24 cellular contexts compared by ENCODE assay signal in the genomic region with DNA sequence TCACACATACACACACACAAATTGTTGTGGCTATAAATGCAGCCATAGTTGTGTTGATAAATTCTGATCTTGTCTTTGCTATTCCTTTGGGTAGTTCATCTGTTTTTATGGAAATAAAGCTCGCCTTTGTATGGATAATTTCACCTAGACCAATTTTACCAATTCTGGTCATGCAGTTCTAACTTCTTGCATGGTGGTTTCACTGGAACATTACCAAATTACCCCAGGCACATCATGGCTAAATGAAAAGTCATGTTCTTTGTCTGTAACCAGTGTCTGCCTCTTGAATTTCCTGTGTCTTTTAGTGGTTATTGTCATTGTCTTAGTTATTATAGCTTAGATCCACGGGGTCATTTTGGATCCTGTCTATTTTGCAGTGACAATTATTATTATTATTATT. TPM values are rescaled to one million over a fixed set of nuclear protein-coding genes. Genes with fewer than 3 reads are reported as not detected.
DNase-seq lines count a peak whose midpoint lies in the region; FAIRE-seq and TF ChIP-seq lines count a peak whose summit lies in the region.
"Had no signal": no experiment of that assay in that cellular context is flagged by ENCODE, and none has a peak within 500 bp of the region (broad histone marks: within the 10 kb centered on the region; RNA-seq: fewer than 3 reads in every experiment).

No MANE protein-coding gene starts in this region.

- no peak for TF ChIP-seq POLR2A in H54 (IDR thresholded peaks at IDR 0.05; ENCODE audit: low read depth, low read length)
- TF ChIP-seq POLR2A in esophagus squamous epithelium (IDR thresholded peaks at IDR 0.05): no peak

- peaks cover 0 to 38% (median 0%) of the 10 kb centered on the region in 3 donors for H3K4me1 ChIP-seq in esophagus squamous epithelium
- H3K4me1 ChIP-seq in mammary epithelial cell (ENCODE audit: insufficient read depth, low read length): peaks cover 17% of the 10 kb centered on the region
- H3K4me1 ChIP-seq: BE2C had no signal

- dilution Hi-C loops in mammary epithelial cell (cut with HindIII; ENCODE audit: low sequenced_read_pairs): loop anchor here (10.0 kb wide), 1 partner anchor 96 kb away; no protein-coding TSS in a partner anchor

- no peaks in the 10 kb centered on the region for H3K79me2 ChIP-seq in mammary epithelial cell (ENCODE audit: insufficient read depth, low read length)

- H3K27me3 ChIP-seq in esophagus squamous epithelium (no peaks in the 10 kb centered on the region), mammary epithelial cell (ENCODE audit: insufficient read depth, low read length) (no peaks in the 10 kb centered on the region)
- H3K27me3 ChIP-seq: BE2C; BLaER1 treated with 17β-estradiol and CSF1 and Interleukin-3, amounts not matched to agents 10 nM and 100 nM had no signal

- CTCF ChIA-PET in mammary epithelial cell (lab: Charles Lee; ENCODE audit: low non-redundant PET): no interaction called here

- H3K4me3 ChIP-seq in esophagus squamous epithelium: no peak overlapping the region
- no peak overlapping the region for H3K4me3 ChIP-seq in mammary epithelial cell (replicated peaks in 1 of 3; ENCODE audit: insufficient read depth in 1 of 3, low read depth in 2 of 3, low read length in 3 of 3)
- H3K4me3 ChIP-seq: A549; BLaER1 treated with 17β-estradiol and CSF1 and Interleukin-3, amounts not matched to agents 10 nM and 100 nM; GM12878; GM23248 had no signal

- WGBS in esophagus squamous epithelium, 2 donors: 59 to 65% methylated on average over 2 of the region's 2 CpGs
- WGBS in mammary epithelial cell (ENCODE audit: low coverage, missing lambda C conversion rate): 26% methylated on average over 2 of the region's 2 CpGs

- in situ Hi-C loops in mammary epithelial cell (cut with MboI; ENCODE audit: low sequenced_read_pairs in 2 of 2): no loop called here

- no TSS peak for BruUV-seq in mammary epithelial cell (replicated peaks; lab: Mats Ljungman, UMichigan)

- no peak overlapping the region for H2AFZ ChIP-seq in mammary epithelial cell (ENCODE audit: low read depth, low read length)
- H2AFZ ChIP-seq: GM23248 had no signal

- no peaks in the 10 kb centered on the region for H4K20me1 ChIP-seq in mammary epithelial cell (ENCODE audit: insufficient read depth, low read length)
- H4K20me1 ChIP-seq: BLaER1 treated with 17β-estradiol and CSF1 and Interleukin-3, amounts not matched to agents 10 nM and 100 nM had no signal

- no peaks in the 10 kb centered on the region for H3K36me3 ChIP-seq in esophagus squamous epithelium
- H3K36me3 ChIP-seq in mammary epithelial cell (ENCODE audit: insufficient read depth, low read length): no peaks in the 10 kb centered on the region
- H3K36me3 ChIP-seq: BE2C; BLaER1 treated with 17β-estradiol and CSF1 and Interleukin-3, amounts not matched to agents 10 nM and 100 nM had no signal

- no peak for TF ChIP-seq CTCF in esophagus squamous epithelium (IDR thresholded peaks at IDR 0.05)
- no peak for TF ChIP-seq CTCF in mammary epithelial cell (conservative IDR thresholded peaks at IDR 0.05 in 1 of 2, IDR thresholded peaks at IDR 0.05 in 1 of 2; ENCODE audit: extremely low read depth in 1 of 2, insufficient read depth in 1 of 2, low read depth in 1 of 2, low read length in 2 of 2)

- no peak overlapping the region for H3K4me2 ChIP-seq in mammary epithelial cell (ENCODE audit: insufficient read depth, low read depth, low read length)
- H3K4me2 ChIP-seq: A549; BLaER1 treated with 17β-estradiol and CSF1 and Interleukin-3, amounts not matched to agents 10 nM and 100 nM had no signal

- H3K9ac ChIP-seq in mammary epithelial cell (ENCODE audit: insufficient read depth, low read length): no peak overlapping the region
- H3K9ac ChIP-seq: BLaER1 treated with 17β-estradiol and CSF1 and Interleukin-3, amounts not matched to agents 10 nM and 100 nM; GM23248 had no signal

- FAIRE-seq in H54 (lab: Jason Lieb, UNC): peak; percentile 48
- FAIRE-seq: A549, GM12878, GM19239, H1 had no signal

- intact Hi-C loops in esophagus squamous epithelium (cut with DNase I) (no loop called here), mammary epithelial cell (cut with micrococcal nuclease) (no loop called here)

- H3K27ac ChIP-seq in esophagus squamous epithelium: peak overlapping the region in 3 of 4 donors; percentile 2 to 76 (median 63)
- no peak overlapping the region for H3K27ac ChIP-seq in mammary epithelial cell (ENCODE audit: insufficient read depth, low read depth, low read length)
- H3K27ac ChIP-seq: BLaER1 treated with 17β-estradiol and CSF1 and Interleukin-3, amounts not matched to agents 10 nM and 100 nM; GM23248 had no signal

- H3K9me3 ChIP-seq in esophagus squamous epithelium: no peaks in the 10 kb centered on the region
- no peaks in the 10 kb centered on the region for H3K9me3 ChIP-seq in mammary epithelial cell (replicated peaks; ENCODE audit: insufficient read depth, low read length)
- H3K9me3 ChIP-seq: A549; BE2C; BLaER1 treated with 17β-estradiol and CSF1 and Interleukin-3, amounts not matched to agents 10 nM and 100 nM had no signal

- DNase-seq in H54 (ENCODE audit: insufficient read length, low spot score) (no peak), RPMI7951 (ENCODE audit: low read depth) (peak; percentile 86), esophagus squamous epithelium (lab: John Stamatoyannopoulos, UW) (no peak), NCI-H748 treated with DMSO at 0.1 percent for 48 hours (lab: John Stamatoyannopoulos, UW) (no peak), mammary epithelial cell (no peak), NCI-H2029 (lab: John Stamatoyannopoulos, UW) (no peak)
- DNase-seq: 8988T; ACHN; AML-193; BE2C; Calu3; CD4-positive, alpha-beta memory T cell; COR-L47; DMS153; DND-41; EL; GDM1; GM23248; H9 had no signal

RNA-seq across cellular contexts. Expression of a gene that starts 50.3 kb away (rescaled TPM):
- 0.29 TPM in 1 of 2 replicates, not detected in the other for total RNA-seq in RPMI7951 (2014; rRNA removed; shearing (Covaris generic))
- total RNA-seq in esophagus squamous epithelium (1 to 10 TPM in 3 of 4 donors, not detected in 1; 1.1 to 3.1 (median 1.5) TPM), mammary epithelial cell (not detected)
- 0.06 TPM for polyA plus RNA-seq in mammary epithelial cell
- not detected for polyA minus RNA-seq in mammary epithelial cell
- total RNA-seq: Calu3; CD4-positive, alpha-beta memory T cell; GM23248 had no signal
- polyA plus RNA-seq: CD4-positive, alpha-beta memory T cell had no signal
